ENCODE assay signal across 20 cellular contexts in genomic region chr20:17637413-17637780, GRCh38.
"Had no signal": no experiment of that assay in that cellular context is flagged by ENCODE, and none has a peak within 500 bp of the region (broad histone marks: within the 10 kb centered on the region; RNA-seq: fewer than 3 reads in every experiment).

No MANE protein-coding gene starts in this region.

- ATAC-seq: activated CD4-positive, alpha-beta T cell treated with anti-CD3 and anti-CD28 coated beads for 36 hours; activated naive CD4-positive, alpha-beta T cell treated with anti-CD3 and anti-CD28 coated beads, Interleukin-2, amount 50 U/mL, for 72 hours; natural killer cell had no signal

- FAIRE-seq: islet of Langerhans had no signal

- H3K4me3 Mint-ChIP-seq: activated CD4-positive, alpha-beta memory T cell treated with anti-CD3 and anti-CD28 coated beads, Interleukin-2, amount 10 ng/mL, durations not matched to agents 7 days and 5 days; activated CD4-positive, alpha-beta T cell treated with anti-CD3 and anti-CD28 coated beads for 36 hours; activated T-cell treated with anti-CD3 and anti-CD28 coated beads, Interleukin-2, amount 50 U/mL, for 24 hours; natural killer cell; type B pancreatic cell had no signal

- H3K27me3 Mint-ChIP-seq: activated CD4-positive, alpha-beta memory T cell treated with anti-CD3 and anti-CD28 coated beads, Interleukin-2, amount 10 ng/mL, durations not matched to agents 7 days and 5 days; activated CD4-positive, alpha-beta T cell treated with anti-CD3 and anti-CD28 coated beads for 36 hours; activated T-cell treated with anti-CD3 and anti-CD28 coated beads, Interleukin-2, amount 50 U/mL, for 24 hours; progenitor cell of endocrine pancreas; type B pancreatic cell had no signal

- H3K4me3 ChIP-seq: gastrocnemius medialis, smooth muscle cell had no signal

- H3K4me1 Mint-ChIP-seq: activated CD4-positive, alpha-beta memory T cell treated with anti-CD3 and anti-CD28 coated beads, Interleukin-2, amount 10 ng/mL, durations not matched to agents 7 days and 5 days; activated CD4-positive, alpha-beta T cell treated with anti-CD3 and anti-CD28 coated beads for 36 hours had no signal

- DNase-seq: activated CD4-positive, alpha-beta memory T cell treated with anti-CD3 and anti-CD28 coated beads, Interleukin-2, amount 10 ng/mL, durations not matched to agents 7 days and 5 days; activated CD4-positive, alpha-beta T cell treated with anti-CD3 and anti-CD28 coated beads for 36 hours; activated T-cell treated with anti-CD3 and anti-CD28 coated beads, Interleukin-2, amount 50 U/mL, for 24 hours; central memory CD4-positive, alpha-beta T cell; cortex of kidney; effector memory CD4-positive, alpha-beta T cell; gastrocnemius medialis; natural killer cell; stimulated activated CD4-positive, alpha-beta T cell treated with anti-CD3 and anti-CD28 coated beads, Interleukin-4, amount 100 ng/mL, for 4 hours; stimulated activated CD8-positive, alpha-beta memory T cell treated with anti-CD3 and anti-CD28 coated beads, Interleukin-4, amount 100 ng/mL, for 48 hours; stimulated activated naive CD4-positive, alpha-beta T cell treated with Interleukin-2 at 50 U/mL for 16 hours; T-helper 1 cell; T1000 had no signal

- H3K9me3 Mint-ChIP-seq: activated CD4-positive, alpha-beta memory T cell treated with anti-CD3 and anti-CD28 coated beads, Interleukin-2, amount 10 ng/mL, durations not matched to agents 7 days and 5 days; activated naive CD4-positive, alpha-beta T cell treated with anti-CD3 and anti-CD28 coated beads, Interleukin-2, amount 50 U/mL, for 72 hours; activated T-cell treated with anti-CD3 and anti-CD28 coated beads, Interleukin-2, amount 50 U/mL, for 24 hours; natural killer cell; type B pancreatic cell had no signal

- H3K9me3 ChIP-seq: gastrocnemius medialis had no signal

- H3K4me2 ChIP-seq: smooth muscle cell had no signal

- H3K27ac Mint-ChIP-seq: activated CD4-positive, alpha-beta memory T cell treated with anti-CD3 and anti-CD28 coated beads, Interleukin-2, amount 10 ng/mL, durations not matched to agents 7 days and 5 days; activated CD4-positive, alpha-beta T cell treated with anti-CD3 and anti-CD28 coated beads for 36 hours; activated naive CD4-positive, alpha-beta T cell treated with anti-CD3 and anti-CD28 coated beads, Interleukin-2, amount 50 U/mL, for 72 hours; activated T-cell treated with anti-CD3 and anti-CD28 coated beads, Interleukin-2, amount 50 U/mL, for 24 hours; natural killer cell; progenitor cell of endocrine pancreas; type B pancreatic cell had no signal

- H3K27ac ChIP-seq: epithelial cell of prostate, gastrocnemius medialis, WERI-Rb-1 had no signal

- H3K27me3 ChIP-seq: gastrocnemius medialis had no signal

- H3K36me3 Mint-ChIP-seq: activated naive CD4-positive, alpha-beta T cell treated with anti-CD3 and anti-CD28 coated beads, Interleukin-2, amount 50 U/mL, for 72 hours; natural killer cell had no signal
